ENCODE assay signal across 9 cellular contexts in the genomic region with DNA sequence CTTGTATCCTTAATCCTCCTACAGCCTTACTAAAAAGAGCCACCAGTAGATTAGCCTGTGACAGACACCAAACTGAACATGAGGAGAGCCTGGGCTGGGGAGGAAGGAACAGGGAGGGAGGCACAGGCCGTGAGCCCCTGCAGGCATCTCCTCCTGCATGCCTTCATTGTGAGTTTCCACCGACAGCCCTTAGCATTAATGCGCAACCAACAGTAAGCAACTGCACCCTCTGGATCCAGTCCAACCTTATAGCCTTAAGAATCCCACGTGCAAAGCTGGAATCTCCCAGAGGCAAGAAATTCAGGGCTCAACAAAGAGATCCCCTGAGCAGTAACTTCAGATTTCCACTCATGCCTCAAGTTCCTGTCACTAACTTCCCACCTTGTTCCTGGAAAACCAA.
DNase-seq lines count a peak whose midpoint lies in the region; ATAC-seq and TF ChIP-seq lines count a peak whose summit lies in the region.
"Had no signal": no experiment of that assay in that cellular context is flagged by ENCODE, and none has a peak within 500 bp of the region (broad histone marks: within the 10 kb centered on the region; RNA-seq: fewer than 3 reads in every experiment).

No MANE protein-coding gene starts in this region.

- CTCF ChIA-PET in activated naive CD4-positive, alpha-beta T cell treated with anti-CD3 and anti-CD28 coated beads, Interleukin-2, amount 10 ng/mL, durations not matched to agents 7 days and 5 days (lab: Charles Lee): interaction anchor here (0.7 to 11.5 kb wide), 9 partner anchors 10 to 179 kb away, joined by 3 to 108 read pairs (median 5); no protein-coding TSS in a partner anchor

- no peak for TF ChIP-seq POLR2A in erythroblast (IDR thresholded peaks at IDR 0.05; ENCODE audit: low read length)

- H3K27me3 Mint-ChIP-seq in activated naive CD4-positive, alpha-beta T cell treated with anti-CD3 and anti-CD28 coated beads, Interleukin-2, amount 10 ng/mL, durations not matched to agents 7 days and 5 days: no peaks in the 10 kb centered on the region
- peaks cover 3 to 22% (median 8%) of the 10 kb centered on the region in 3 donors for H3K27me3 Mint-ChIP-seq in immature natural killer cell (ENCODE audit: low read depth in 3 of 3)

- H3K4me3 Mint-ChIP-seq in activated naive CD4-positive, alpha-beta T cell treated with anti-CD3 and anti-CD28 coated beads, Interleukin-2, amount 10 ng/mL, durations not matched to agents 7 days and 5 days: peak overlapping the region; percentile 49
- H3K4me3 Mint-ChIP-seq in immature natural killer cell: peak overlapping the region; percentile 46 to 96 (median 63)

- H3K36me3 ChIP-seq in thymus (ENCODE audit: control insufficient read depth, insufficient read depth): peaks cover 39% of the 10 kb centered on the region

- peak; percentile 40 for DNase-seq in activated naive CD4-positive, alpha-beta T cell treated with anti-CD3 and anti-CD28 coated beads, Interleukin-2, amount 10 ng/mL, durations not matched to agents 7 days and 5 days
- no peak for DNase-seq in activated naive CD4-positive, alpha-beta T cell treated with Interleukin-2 at 50 U/mL for 16 hours
- no peak for DNase-seq in activated naive CD4-positive, alpha-beta T cell treated with anti-CD3 and anti-CD28 coated beads, Interleukin-2, amount 50 U/mL, for 72 hours (ENCODE audit: low spot score in 2 of 2)
- no peak for DNase-seq in immature natural killer cell
- DNase-seq in NCI-H1436 treated with DMSO at 0.1 percent for 48 hours (lab: John Stamatoyannopoulos, UW): no peak
- DNase-seq in erythroblast (lab: John Stamatoyannopoulos, UW): no peak

- no peak overlapping the region for H3K4me3 ChIP-seq in thymus (ENCODE audit: low read length)
- H3K4me3 ChIP-seq: K562 had no signal

- H3K9me3 Mint-ChIP-seq in activated naive CD4-positive, alpha-beta T cell treated with anti-CD3 and anti-CD28 coated beads, Interleukin-2, amount 10 ng/mL, durations not matched to agents 7 days and 5 days: no peaks in the 10 kb centered on the region
- H3K9me3 Mint-ChIP-seq in activated naive CD4-positive, alpha-beta T cell treated with anti-CD3 and anti-CD28 coated beads, Interleukin-2, amount 50 U/mL, for 72 hours: no peaks in the 10 kb centered on the region
- H3K9me3 Mint-ChIP-seq in immature natural killer cell: no peaks in the 10 kb centered on the region

- H3K4me1 ChIP-seq in thymus (ENCODE audit: control insufficient read depth, insufficient read depth, low read length): peaks cover 67% of the 10 kb centered on the region

- ATAC-seq in activated naive CD4-positive, alpha-beta T cell treated with anti-CD3 and anti-CD28 coated beads, Interleukin-2, amount 50 U/mL, for 72 hours: no peak
- no peak for ATAC-seq in HG02884 (IDR thresholded peaks at IDR 0.05; ENCODE audit: unreplicated experiment)
- ATAC-seq: K562 had no signal

- no peaks in the 10 kb centered on the region for H3K9me3 ChIP-seq in thymus (ENCODE audit: control insufficient read depth)

- H3K27me3 ChIP-seq in thymus (ENCODE audit: control insufficient read depth, insufficient read depth): no peaks in the 10 kb centered on the region

- H3K27ac ChIP-seq in thymus (ENCODE audit: low read depth): peak overlapping the region; percentile 25

- H3K36me3 Mint-ChIP-seq in activated naive CD4-positive, alpha-beta T cell treated with anti-CD3 and anti-CD28 coated beads, Interleukin-2, amount 10 ng/mL, durations not matched to agents 7 days and 5 days: peaks cover 88% of the 10 kb centered on the region
- H3K36me3 Mint-ChIP-seq in activated naive CD4-positive, alpha-beta T cell treated with anti-CD3 and anti-CD28 coated beads, Interleukin-2, amount 50 U/mL, for 72 hours: peaks cover 35 to 80% of the 10 kb centered on the region in 2 donors
- peaks cover 3 to 24% (median 18%) of the 10 kb centered on the region in 3 donors for H3K36me3 Mint-ChIP-seq in immature natural killer cell

- H3K4me1 Mint-ChIP-seq in activated naive CD4-positive, alpha-beta T cell treated with anti-CD3 and anti-CD28 coated beads, Interleukin-2, amount 10 ng/mL, durations not matched to agents 7 days and 5 days: peaks cover 97% of the 10 kb centered on the region
- peaks cover 98 to 100% of the 10 kb centered on the region in 2 donors for H3K4me1 Mint-ChIP-seq in immature natural killer cell

- WGBS in thymus: 76% methylated on average over 4 of the region's 4 CpGs

- H3K27ac Mint-ChIP-seq in activated naive CD4-positive, alpha-beta T cell treated with anti-CD3 and anti-CD28 coated beads, Interleukin-2, amount 10 ng/mL, durations not matched to agents 7 days and 5 days: peak overlapping the region; percentile 95
- peak overlapping the region; percentile 96 to 97 for H3K27ac Mint-ChIP-seq in activated naive CD4-positive, alpha-beta T cell treated with anti-CD3 and anti-CD28 coated beads, Interleukin-2, amount 50 U/mL, for 72 hours
- H3K27ac Mint-ChIP-seq in immature natural killer cell: peak overlapping the region; percentile 86 to 98 (median 96)
